ENCODE assay signal across 13 cellular contexts in the genomic region with DNA sequence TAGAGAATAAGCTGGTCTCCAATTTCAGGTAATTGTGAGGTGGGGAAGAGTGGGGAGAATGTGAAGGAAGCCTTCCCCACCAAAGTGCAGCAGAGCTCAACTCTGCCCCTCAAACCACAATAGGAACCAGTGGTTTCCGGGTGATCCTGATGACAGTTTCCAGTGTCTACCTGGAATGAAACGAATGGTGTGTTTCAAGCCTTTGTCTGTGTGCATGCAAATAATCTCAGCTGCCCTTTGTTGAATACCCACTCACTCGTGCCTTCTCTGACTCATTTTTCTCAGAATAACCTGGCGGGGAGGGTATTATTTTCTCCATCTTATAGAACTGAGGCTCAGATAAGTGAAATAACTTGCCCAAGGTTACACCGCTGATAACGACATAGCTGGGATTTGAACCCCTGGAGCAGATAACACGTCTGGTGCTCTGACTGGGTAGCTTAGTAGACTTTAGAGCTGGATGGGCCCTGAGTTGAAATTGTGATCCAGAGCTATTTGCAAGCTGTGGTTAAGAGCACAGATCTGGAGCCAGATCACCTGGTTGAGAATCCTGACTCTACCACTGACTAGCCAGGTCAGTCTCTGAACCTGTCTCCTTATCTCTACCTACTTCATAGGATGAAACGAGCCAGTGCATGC.
A peak's percentile ranks its signal among the peaks of the same experiment; 100 is the strongest.
DNase-seq lines count a peak whose midpoint lies in the region; ATAC-seq and TF ChIP-seq lines count a peak whose summit lies in the region.
"Had no signal": no experiment of that assay in that cellular context is flagged by ENCODE, and none has a peak within 500 bp of the region (broad histone marks: within the 10 kb centered on the region; RNA-seq: fewer than 3 reads in every experiment).

No MANE protein-coding gene starts in this region.

- H3K4me2 ChIP-seq in H9 (ENCODE audit: insufficient read depth, insufficient read length, low read length) = no peak overlapping the region

- H4K8ac ChIP-seq in H9 (replicated peaks; ENCODE audit: insufficient read length, low read depth, low read length) = no peak overlapping the region

- H3K27me3 ChIP-seq in GM06990 (replicated peaks; ENCODE audit: control insufficient read depth, insufficient read depth, low read length) (no peaks in the 10 kb centered on the region), H9 (ENCODE audit: insufficient read depth, low read length) (no peaks in the 10 kb centered on the region), right lobe of liver (no peaks in the 10 kb centered on the region)

- H3K9ac ChIP-seq in H9 (ENCODE audit: extremely low read depth, insufficient read length, low read length) = no peak overlapping the region

- H2AK5ac ChIP-seq in H9 (ENCODE audit: insufficient read length, low read length) = no peak overlapping the region

- intact Hi-C loops in activated T-helper 2 cell treated with anti-CD3 and anti-CD28 coated beads, Interferon-gamma antibody, Interleukin-2, Interleukin-4, amounts not matched to agents 10 μg/mL and 5 μg/mL and 100 μg/mL, durations not matched to agents 14 hours and 24 hours and 36 hours (cut with micrococcal nuclease) = no loop called here
- intact Hi-C loops in right lobe of liver (cut with DNase I) = no loop called here

- TF ChIP-seq POLR2A in right lobe of liver (IDR thresholded peaks at IDR 0.05) = no peak

- no peak overlapping the region for H4K5ac ChIP-seq in H9 (ENCODE audit: insufficient read length, low read depth, low read length)

- H3K79me2 ChIP-seq in H9 (ENCODE audit: insufficient read depth, low read length) = no peaks in the 10 kb centered on the region

- DNase-seq in GM06990 (ENCODE audit: extremely low read depth, insufficient read length) (peak; percentile 57), H9 (no peak), mesothelial cell of epicardium (ENCODE audit: low spot score in 2 of 2, unreplicated experiment in 2 of 2) (no peak), right lobe of liver (no peak), retina (no peak)
- DNase-seq in activated T-helper 2 cell treated with anti-CD3 and anti-CD28 coated beads, Interferon-gamma antibody, Interleukin-2, Interleukin-4, amounts not matched to agents 10 μg/mL and 5 μg/mL and 100 μg/mL, durations not matched to agents 14 hours and 24 hours and 36 hours (ENCODE audit: low spot score) = no peak
- no peak for DNase-seq in stimulated activated naive CD4-positive, alpha-beta T cell (lab: John Stamatoyannopoulos, UW)
- DNase-seq: CD8-positive, alpha-beta memory T cell; GDM1; H7; Karpas-422; natural killer cell; NCI-H187 treated with DMSO at 0.1 percent for 48 hours had no signal

- no peak overlapping the region for H3K23ac ChIP-seq in H9 (ENCODE audit: insufficient read length, low read depth, low read length)

- ATAC-seq in right lobe of liver = no peak
- ATAC-seq: natural killer cell had no signal

- H3K23me2 ChIP-seq in H9 (ENCODE audit: insufficient read length, low read depth, low read length, poor library complexity, severe bottlenecking) = no peaks in the 10 kb centered on the region

- H2BK15ac ChIP-seq in H9 (ENCODE audit: low read depth, low read length) = no peak overlapping the region

- no peak overlapping the region for H3K14ac ChIP-seq in H9 (ENCODE audit: insufficient read depth, low read length)

- H3K4me3 Mint-ChIP-seq in H9 (no peak overlapping the region), mesothelial cell of epicardium (no peak overlapping the region)
- peak overlapping the region; percentile 30 for H3K4me3 Mint-ChIP-seq in activated T-helper 2 cell treated with anti-CD3 and anti-CD28 coated beads, Interferon-gamma antibody, Interleukin-2, Interleukin-4, amounts not matched to agents 10 μg/mL and 5 μg/mL and 100 μg/mL, durations not matched to agents 14 hours and 24 hours and 36 hours (ENCODE audit: low read depth)
- H3K4me3 Mint-ChIP-seq: CD8-positive, alpha-beta memory T cell; natural killer cell had no signal

- H3T11ph ChIP-seq in H9 (ENCODE audit: low read length) = no peak overlapping the region

- no peak overlapping the region for H3K56ac ChIP-seq in H9 (ENCODE audit: insufficient read length, low read depth, low read length)

- H3K4me1 ChIP-seq in H9 (ENCODE audit: insufficient read depth, low read length) (no peaks in the 10 kb centered on the region), right lobe of liver (no peaks in the 10 kb centered on the region)

- H3K4me3 ChIP-seq in GM06990 (replicated peaks; ENCODE audit: low read depth, low read length) (no peak overlapping the region), right lobe of liver (no peak overlapping the region)

- no CpG with 5 or more reads among the region's 8 CpGs for WGBS in H9 (ENCODE audit: extremely low coverage, insufficient read length, low lambda C conversion rate)
- WGBS in right lobe of liver (ENCODE audit: insufficient coverage, low coverage, low lambda C conversion rate, missing lambda C conversion rate) = 42% methylated on average over 7 of the region's 8 CpGs

- no peak overlapping the region for H4K91ac ChIP-seq in H9 (ENCODE audit: insufficient read length, low read depth, low read length)

- H3K9me3 Mint-ChIP-seq in H9 (peaks cover 10 to 12% of the 10 kb centered on the region in 2 experiments), mesothelial cell of epicardium (peaks cover 38% of the 10 kb centered on the region)
- peaks cover 12% of the 10 kb centered on the region for H3K9me3 Mint-ChIP-seq in activated T-helper 2 cell treated with anti-CD3 and anti-CD28 coated beads, Interferon-gamma antibody, Interleukin-2, Interleukin-4, amounts not matched to agents 10 μg/mL and 5 μg/mL and 100 μg/mL, durations not matched to agents 14 hours and 24 hours and 36 hours

- H3K36me3 Mint-ChIP-seq in H9 (ENCODE audit: insufficient read depth in 1 of 3, low read depth in 3 of 3) (peaks cover 0 to 7% (median 2%) of the 10 kb centered on the region in 3 experiments; a peak in 3 of 7 replicates), mesothelial cell of epicardium (peaks cover 15% of the 10 kb centered on the region)
- no peaks in the 10 kb centered on the region for H3K36me3 Mint-ChIP-seq in activated T-helper 2 cell treated with anti-CD3 and anti-CD28 coated beads, Interferon-gamma antibody, Interleukin-2, Interleukin-4, amounts not matched to agents 10 μg/mL and 5 μg/mL and 100 μg/mL, durations not matched to agents 14 hours and 24 hours and 36 hours (ENCODE audit: low read depth)

- no peak overlapping the region for H2BK12ac ChIP-seq in H9 (ENCODE audit: insufficient read length, low read depth, low read length)

- no peaks in the 10 kb centered on the region for H3K9me3 ChIP-seq in H9 (ENCODE audit: control insufficient read depth, low read depth, low read length)
- H3K9me3 ChIP-seq in right lobe of liver = no peaks in the 10 kb centered on the region

- H3K27me3 Mint-ChIP-seq in H9 (ENCODE audit: low read depth) = peaks cover 3% of the 10 kb centered on the region
- peaks cover 45% of the 10 kb centered on the region for H3K27me3 Mint-ChIP-seq in activated T-helper 2 cell treated with anti-CD3 and anti-CD28 coated beads, Interferon-gamma antibody, Interleukin-2, Interleukin-4, amounts not matched to agents 10 μg/mL and 5 μg/mL and 100 μg/mL, durations not matched to agents 14 hours and 24 hours and 36 hours (ENCODE audit: low read depth)
- H3K27me3 Mint-ChIP-seq in mesothelial cell of epicardium (ENCODE audit: low read depth) = no peaks in the 10 kb centered on the region

- H3K27ac ChIP-seq in H9 (ENCODE audit: insufficient read length, low read depth, low read length) (no peak overlapping the region), right lobe of liver (no peak overlapping the region)

- H2BK20ac ChIP-seq in H9 (ENCODE audit: low read depth, low read length, poor library complexity, severe bottlenecking) = no peak overlapping the region

- TF ChIP-seq CTCF in GM06990 (IDR thresholded peaks at IDR 0.05; ENCODE audit: insufficient read depth, low read length, poor library complexity, severe bottlenecking) (no peak), H9 (conservative IDR thresholded peaks at IDR 0.05) (no peak), mesothelial cell of epicardium (IDR thresholded peaks at IDR 0.05; ENCODE audit: unreplicated experiment) (no peak), right lobe of liver (IDR thresholded peaks at IDR 0.05) (no peak)

- H3K4me1 Mint-ChIP-seq in H9 (peaks cover 14 to 19% of the 10 kb centered on the region in 2 experiments), mesothelial cell of epicardium (peaks cover 23% of the 10 kb centered on the region)
- peaks cover 15% of the 10 kb centered on the region for H3K4me1 Mint-ChIP-seq in activated T-helper 2 cell treated with anti-CD3 and anti-CD28 coated beads, Interferon-gamma antibody, Interleukin-2, Interleukin-4, amounts not matched to agents 10 μg/mL and 5 μg/mL and 100 μg/mL, durations not matched to agents 14 hours and 24 hours and 36 hours (ENCODE audit: low read depth)
- H3K4me1 Mint-ChIP-seq: CD8-positive, alpha-beta memory T cell; natural killer cell had no signal

- H3K79me1 ChIP-seq in H9 (ENCODE audit: insufficient read depth, low read depth, low read length, poor library complexity, severe bottlenecking) = no peaks in the 10 kb centered on the region

- no peak overlapping the region for H3K4ac ChIP-seq in H9 (ENCODE audit: low read depth, low read length)

- H3K36me3 ChIP-seq in GM06990 (ENCODE audit: control insufficient read depth, insufficient read depth, low read length) = no peaks in the 10 kb centered on the region
- H3K36me3 ChIP-seq in right lobe of liver = no peaks in the 10 kb centered on the region

- peak overlapping the region in 2 of 3 experiments; percentile 60 to 87; a peak in 3 of 7 replicates for H3K27ac Mint-ChIP-seq in H9
- H3K27ac Mint-ChIP-seq in activated T-helper 2 cell treated with anti-CD3 and anti-CD28 coated beads, Interferon-gamma antibody, Interleukin-2, Interleukin-4, amounts not matched to agents 10 μg/mL and 5 μg/mL and 100 μg/mL, durations not matched to agents 14 hours and 24 hours and 36 hours = no peak overlapping the region
- H3K27ac Mint-ChIP-seq in mesothelial cell of epicardium = peak overlapping the region; percentile 85
- H3K27ac Mint-ChIP-seq: CD8-positive, alpha-beta memory T cell; natural killer cell had no signal

- H2BK5ac ChIP-seq in H9 (ENCODE audit: insufficient read length, low read length) = no peak overlapping the region

- no peak overlapping the region for H3K18ac ChIP-seq in H9 (ENCODE audit: insufficient read length, low read depth, low read length)

- H2BK120ac ChIP-seq in H9 (ENCODE audit: low read depth, low read length, poor library complexity, severe bottlenecking) = no peak overlapping the region

- no peaks in the 10 kb centered on the region for H4K20me1 ChIP-seq in H9 (ENCODE audit: control insufficient read depth, insufficient read depth, insufficient read length)

- H2AFZ ChIP-seq in H9 (ENCODE audit: low read length) = no peak overlapping the region
